Comparison of ENCODE assay signal across 1 cellular context in the genomic region with DNA sequence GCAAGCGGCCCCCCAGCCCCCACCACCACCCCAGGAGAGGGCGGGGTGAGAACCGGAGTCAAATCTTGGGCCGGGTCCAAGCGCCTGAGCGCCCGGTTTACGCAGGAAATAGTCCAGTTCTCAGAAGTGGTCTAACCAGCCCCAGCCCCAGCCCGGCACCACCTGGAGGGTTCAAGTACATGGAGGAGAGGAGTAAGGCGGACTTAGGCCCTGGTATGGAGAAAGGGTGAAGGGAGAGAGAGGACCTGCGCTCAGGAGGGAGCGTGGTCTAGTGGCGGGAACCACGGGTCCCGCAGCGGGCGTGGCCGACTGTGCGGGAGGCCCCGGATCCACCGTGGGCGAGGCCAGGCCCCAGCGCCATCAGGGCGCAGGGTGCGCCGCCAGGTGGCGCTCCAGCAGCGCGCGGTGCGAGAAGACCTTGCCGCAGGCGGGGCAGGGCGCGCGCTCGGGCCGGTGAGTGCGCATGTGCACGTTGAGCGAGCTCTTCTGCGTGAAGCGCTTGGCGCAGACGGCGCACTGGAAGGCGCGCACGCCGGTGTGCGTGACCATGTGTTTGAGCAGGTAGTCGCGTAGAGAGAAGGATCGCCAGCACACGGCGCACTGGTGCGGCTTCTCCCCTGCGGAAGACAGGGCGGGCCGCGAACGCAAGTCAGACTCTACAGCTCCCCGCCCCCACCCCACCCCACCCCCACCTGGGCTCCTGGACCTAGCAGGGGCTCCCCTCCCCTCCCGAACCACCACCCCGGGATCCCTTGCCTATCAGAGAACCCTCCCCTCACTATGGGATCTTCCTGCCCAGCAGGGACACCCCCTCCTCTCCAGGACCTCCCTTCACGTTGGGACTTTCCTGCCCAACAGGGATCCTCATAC.
TF ChIP-seq lines count a peak whose summit lies in the region.

No MANE protein-coding gene starts in this region.

TF ChIP-seq in GM23338, 12 proteins besides CTCF, POLR2A, EP300 and RAD21 (continued from another document):
- TF ChIP-seq ZNF331 (CRISPR knock-in tag; IDR thresholded peaks at IDR 0.05; ENCODE audit: low read depth) (no peak), NANOG (IDR thresholded peaks at IDR 0.05; ENCODE audit: borderline replicate concordance) (no peak), POLR2AphosphoS5 (IDR thresholded peaks at IDR 0.05; ENCODE audit: low read depth) (peak; percentile 93)
- TF ChIP-seq, protein P1, sequence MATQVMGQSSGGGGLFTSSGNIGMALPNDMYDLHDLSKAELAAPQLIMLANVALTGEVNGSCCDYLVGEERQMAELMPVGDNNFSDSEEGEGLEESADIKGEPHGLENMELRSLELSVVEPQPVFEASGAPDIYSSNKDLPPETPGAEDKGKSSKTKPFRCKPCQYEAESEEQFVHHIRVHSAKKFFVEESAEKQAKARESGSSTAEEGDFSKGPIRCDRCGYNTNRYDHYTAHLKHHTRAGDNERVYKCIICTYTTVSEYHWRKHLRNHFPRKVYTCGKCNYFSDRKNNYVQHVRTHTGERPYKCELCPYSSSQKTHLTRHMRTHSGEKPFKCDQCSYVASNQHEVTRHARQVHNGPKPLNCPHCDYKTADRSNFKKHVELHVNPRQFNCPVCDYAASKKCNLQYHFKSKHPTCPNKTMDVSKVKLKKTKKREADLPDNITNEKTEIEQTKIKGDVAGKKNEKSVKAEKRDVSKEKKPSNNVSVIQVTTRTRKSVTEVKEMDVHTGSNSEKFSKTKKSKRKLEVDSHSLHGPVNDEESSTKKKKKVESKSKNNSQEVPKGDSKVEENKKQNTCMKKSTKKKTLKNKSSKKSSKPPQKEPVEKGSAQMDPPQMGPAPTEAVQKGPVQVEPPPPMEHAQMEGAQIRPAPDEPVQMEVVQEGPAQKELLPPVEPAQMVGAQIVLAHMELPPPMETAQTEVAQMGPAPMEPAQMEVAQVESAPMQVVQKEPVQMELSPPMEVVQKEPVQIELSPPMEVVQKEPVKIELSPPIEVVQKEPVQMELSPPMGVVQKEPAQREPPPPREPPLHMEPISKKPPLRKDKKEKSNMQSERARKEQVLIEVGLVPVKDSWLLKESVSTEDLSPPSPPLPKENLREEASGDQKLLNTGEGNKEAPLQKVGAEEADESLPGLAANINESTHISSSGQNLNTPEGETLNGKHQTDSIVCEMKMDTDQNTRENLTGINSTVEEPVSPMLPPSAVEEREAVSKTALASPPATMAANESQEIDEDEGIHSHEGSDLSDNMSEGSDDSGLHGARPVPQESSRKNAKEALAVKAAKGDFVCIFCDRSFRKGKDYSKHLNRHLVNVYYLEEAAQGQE (IDR thresholded peaks at IDR 0.05; ENCODE audit: unreplicated experiment): peak; percentile 12
